9 cellular contexts compared by ENCODE assay signal in the genomic region with DNA sequence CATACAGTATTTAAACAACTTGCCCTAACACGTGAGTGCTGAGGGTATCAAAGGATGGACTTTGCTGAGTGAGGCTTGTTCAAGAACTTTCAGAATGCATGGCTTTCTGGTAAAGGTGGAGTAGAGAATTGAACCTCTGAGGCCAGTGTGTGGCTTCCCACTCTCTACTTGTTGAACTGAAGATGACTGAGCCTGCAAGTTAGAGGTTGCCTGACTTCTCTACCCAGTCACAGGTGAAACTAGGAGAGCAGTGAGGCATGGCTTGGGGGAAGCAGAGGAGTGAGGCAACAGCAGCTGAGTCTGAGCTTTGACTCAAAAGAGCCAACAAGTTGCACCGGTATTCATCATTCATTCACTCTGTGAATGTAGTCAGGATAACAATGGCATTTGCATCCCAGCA.
DNase-seq lines count a peak whose midpoint lies in the region; ATAC-seq and TF ChIP-seq lines count a peak whose summit lies in the region.
"Had no signal": no experiment of that assay in that cellular context is flagged by ENCODE, and none has a peak within 500 bp of the region (broad histone marks: within the 10 kb centered on the region; RNA-seq: fewer than 3 reads in every experiment).

No MANE protein-coding gene starts in this region.

- H3K4me1 Mint-ChIP-seq in CD4-positive, CD25-positive, alpha-beta regulatory T cell, result peaks cover 0 to 8% (median 0%) of the 10 kb centered on the region in 4 donors
- H3K4me1 Mint-ChIP-seq in IgD-negative memory B cell, result peaks cover 4 to 9% (median 7%) of the 10 kb centered on the region in 3 donors

- H3K27me3 ChIP-seq in CD4-positive, CD25-positive, alpha-beta regulatory T cell (ENCODE audit: control insufficient read depth, insufficient read depth, low read length), result no peaks in the 10 kb centered on the region
- no peaks in the 10 kb centered on the region for H3K27me3 ChIP-seq in spleen (replicated peaks in 1 of 7)
- H3K27me3 ChIP-seq: SJCRH30 had no signal

- peak in 1 of 2 donors; percentile 50 for ATAC-seq in CD4-positive, CD25-positive, alpha-beta regulatory T cell (ENCODE audit: low read depth in 2 of 2)
- ATAC-seq in GM18870 (IDR thresholded peaks at IDR 0.05; ENCODE audit: unreplicated experiment), result peak; percentile 100
- ATAC-seq in HG02623 (IDR thresholded peaks at IDR 0.05; ENCODE audit: unreplicated experiment), result peak; percentile 100

- H2AFZ ChIP-seq in OCI-LY7 (ENCODE audit: low read length), result no peak overlapping the region

- no peaks in the 10 kb centered on the region for H3K9me3 ChIP-seq in CD4-positive, CD25-positive, alpha-beta regulatory T cell (ENCODE audit: control insufficient read depth in 2 of 2, low read length in 2 of 2)
- H3K9me3 ChIP-seq in OCI-LY7 (ENCODE audit: low read length) (no peaks in the 10 kb centered on the region), spleen (peaks cover 0 to 15% (median 9%) of the 10 kb centered on the region in 8 donors)
- H3K9me3 ChIP-seq: SJCRH30 had no signal

- TF ChIP-seq POLR2A in spleen (IDR thresholded peaks at IDR 0.05), result no peak

- POLR2A ChIA-PET in OCI-LY7 (lab: Charles Lee) (interaction anchor here (0.6 to 1.2 kb wide), 4 partner anchors 12 to 351 kb away, joined by 3 to 5 read pairs (median 4); no protein-coding TSS in a partner anchor), RWPE1 (lab: Yijun Ruan, JAX; ENCODE audit: low non-redundant PET) (no interaction called here)

- peaks cover 0 to 8% (median 3%) of the 10 kb centered on the region in 7 donors for H3K9me3 Mint-ChIP-seq in CD4-positive, CD25-positive, alpha-beta regulatory T cell
- H3K9me3 Mint-ChIP-seq in IgD-negative memory B cell, result no peaks in the 10 kb centered on the region

- no TSS peak for BruUV-seq in OCI-LY7 (replicated peaks; lab: Mats Ljungman, UMichigan)

- no peaks in the 10 kb centered on the region for H3K79me2 ChIP-seq in OCI-LY7 (ENCODE audit: insufficient read depth, low read depth, low read length)

- no peaks in the 10 kb centered on the region for H3K36me3 Mint-ChIP-seq in CD4-positive, CD25-positive, alpha-beta regulatory T cell
- no peaks in the 10 kb centered on the region for H3K36me3 Mint-ChIP-seq in IgD-negative memory B cell

- peak overlapping the region in 2 of 3 donors; percentile 5 to 40 for H3K27ac Mint-ChIP-seq in CD4-positive, CD25-positive, alpha-beta regulatory T cell
- peak overlapping the region in 2 of 3 donors; percentile 49 to 75 for H3K27ac Mint-ChIP-seq in IgD-negative memory B cell

- no peaks in the 10 kb centered on the region for H3K27me3 Mint-ChIP-seq in CD4-positive, CD25-positive, alpha-beta regulatory T cell
- no peaks in the 10 kb centered on the region for H3K27me3 Mint-ChIP-seq in IgD-negative memory B cell

- H3K4me1 ChIP-seq in CD4-positive, CD25-positive, alpha-beta regulatory T cell (ENCODE audit: control insufficient read depth, insufficient read depth, low read length, poor library complexity, severe bottlenecking), result no peaks in the 10 kb centered on the region
- H3K4me1 ChIP-seq in OCI-LY7 (ENCODE audit: insufficient read depth, low read length, poor library complexity, severe bottlenecking) (no peaks in the 10 kb centered on the region), spleen (no peaks in the 10 kb centered on the region)
- H3K4me1 ChIP-seq: SJCRH30 had no signal

- H3K4me2 ChIP-seq in OCI-LY7 (ENCODE audit: low read length), result no peak overlapping the region

- no peak overlapping the region for H3K27ac ChIP-seq in CD4-positive, CD25-positive, alpha-beta regulatory T cell (ENCODE audit: insufficient read depth, low read length, poor library complexity, severe bottlenecking)
- no peak overlapping the region for H3K27ac ChIP-seq in OCI-LY7 (ENCODE audit: low read depth, low read length, poor library complexity, severe bottlenecking)
- no peak overlapping the region for H3K27ac ChIP-seq in spleen
- no peak overlapping the region for H3K27ac ChIP-seq in RWPE1
- H3K27ac ChIP-seq: SJCRH30 had no signal

- DNase-seq in CD4-positive, CD25-positive, alpha-beta regulatory T cell, result no peak
- no peak for DNase-seq in DMS153 treated with DMSO at 0.1 percent for 48 hours (lab: John Stamatoyannopoulos, UW; ENCODE audit: unreplicated experiment)
- no peak for DNase-seq in OCI-LY7 (ENCODE audit: low spot score)
- no peak for DNase-seq in spleen
- no peak for DNase-seq in RWPE1 (ENCODE audit: low spot score)
- DNase-seq: SJCRH30 had no signal

- H3K36me3 ChIP-seq in CD4-positive, CD25-positive, alpha-beta regulatory T cell (ENCODE audit: control insufficient read depth, insufficient read depth, low read length), result no peaks in the 10 kb centered on the region
- no peaks in the 10 kb centered on the region for H3K36me3 ChIP-seq in OCI-LY7 (ENCODE audit: insufficient read depth, low read length)
- H3K36me3 ChIP-seq in spleen, result no peaks in the 10 kb centered on the region
- H3K36me3 ChIP-seq: SJCRH30 had no signal

- 44 to 69% (median 57%) methylated on average over 2 of the region's 2 CpGs for WGBS in spleen, 5 donors

- H4K20me1 ChIP-seq in OCI-LY7 (ENCODE audit: insufficient read depth, low read length), result no peaks in the 10 kb centered on the region

- H3K9me2 ChIP-seq in OCI-LY7 (ENCODE audit: insufficient read depth, low read length), result no peaks in the 10 kb centered on the region

- no peak for TF ChIP-seq CTCF in OCI-LY7 (conservative IDR thresholded peaks at IDR 0.05; ENCODE audit: low read length)
- TF ChIP-seq CTCF in spleen (IDR thresholded peaks at IDR 0.05 in 8 of 11, conservative IDR thresholded peaks at IDR 0.05 in 3 of 11), result no peak
- TF ChIP-seq CTCF in RWPE1 (conservative IDR thresholded peaks at IDR 0.05; ENCODE audit: low read depth), result no peak

- no peak overlapping the region for H3K4me3 Mint-ChIP-seq in CD4-positive, CD25-positive, alpha-beta regulatory T cell
- H3K4me3 Mint-ChIP-seq in IgD-negative memory B cell, result peak overlapping the region in 1 of 4 donors; percentile 74

- H3K4me3 ChIP-seq in CD4-positive, CD25-positive, alpha-beta regulatory T cell (ENCODE audit: low read depth, low read length), result no peak overlapping the region
- H3K4me3 ChIP-seq in OCI-LY7 (ENCODE audit: low read depth, low read length, poor library complexity, severe bottlenecking) (no peak overlapping the region), spleen (no peak overlapping the region)
- H3K4me3 ChIP-seq: SJCRH30 had no signal

- CTCF ChIA-PET in OCI-LY7 (lab: Charles Lee; ENCODE audit: unreplicated experiment), result no interaction called here
- CTCF ChIA-PET in RWPE1 (lab: Yijun Ruan, JAX), result interaction anchor here (0.5 kb wide), 1 partner anchor 42 kb away, joined by 3 read pairs; no protein-coding TSS in a partner anchor

- intact Hi-C loops in OCI-LY7 (cut with micrococcal nuclease; ENCODE audit: unreplicated experiment), result no loop called here
- intact Hi-C loops in spleen (cut with DNase I; ENCODE audit: low total_unique reads), result no loop called here
